8 cellular contexts compared by ENCODE assay signal in the genomic region with DNA sequence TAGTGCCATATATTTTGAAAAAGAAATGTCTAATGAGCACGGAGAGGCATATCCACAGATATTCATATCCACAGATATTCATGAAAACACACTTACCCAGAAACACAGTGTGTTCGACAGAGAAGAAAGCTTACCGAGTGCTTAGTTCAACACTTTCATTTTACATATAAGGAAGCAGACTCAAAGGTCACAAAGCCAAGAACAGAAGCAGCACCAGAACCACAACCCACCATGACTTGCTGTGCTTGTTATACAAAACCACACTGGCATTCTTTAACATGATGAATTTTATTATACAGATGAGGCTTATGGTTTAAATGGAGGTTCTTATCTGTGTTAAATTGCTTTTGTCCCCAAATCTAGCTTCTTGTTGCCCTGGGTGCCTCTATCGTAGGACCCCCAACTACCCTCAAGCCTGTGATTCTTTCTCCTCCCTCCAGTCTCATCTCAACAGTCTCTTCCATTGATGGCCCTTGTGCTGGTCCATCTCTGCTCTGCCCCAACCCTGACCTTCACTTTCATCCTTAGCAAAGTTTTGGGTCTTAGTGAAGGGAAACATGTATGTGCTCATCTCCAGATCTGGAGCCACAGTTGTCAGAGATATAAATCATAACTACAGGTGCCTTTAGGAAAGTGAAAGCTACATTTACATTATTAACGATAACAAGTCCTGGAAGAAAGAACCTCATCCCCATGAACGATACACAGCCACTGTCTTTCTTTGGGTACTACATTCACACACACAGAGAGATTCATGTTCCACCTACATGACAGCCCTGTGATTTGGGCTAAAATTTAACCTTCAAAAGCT. TPM values are rescaled to one million over a fixed set of nuclear protein-coding genes. Genes with fewer than 3 reads are reported as not detected.
DNase-seq lines count a peak whose midpoint lies in the region; ATAC-seq and TF ChIP-seq lines count a peak whose summit lies in the region.

No MANE protein-coding gene starts in this region.

- H3K27me3 ChIP-seq in spleen (replicated peaks in 1 of 7), result no peaks in the 10 kb centered on the region
- H3K27me3 ChIP-seq in testis, result no peaks in the 10 kb centered on the region

- no peak for TF ChIP-seq CTCF in spleen (IDR thresholded peaks at IDR 0.05 in 8 of 11, conservative IDR thresholded peaks at IDR 0.05 in 3 of 11)
- TF ChIP-seq CTCF in testis (IDR thresholded peaks at IDR 0.05), result no peak

- TF ChIP-seq POLR2A in spleen (IDR thresholded peaks at IDR 0.05), result no peak
- TF ChIP-seq POLR2A in testis (IDR thresholded peaks at IDR 0.05), result no peak

- ATAC-seq in activated CD4-positive, CD25-positive, alpha-beta regulatory T cell treated with anti-CD3 and anti-CD28 coated beads, Interleukin-2, amount 50 U/mL, for 24 hours, result peak; percentile 89 to 92
- ATAC-seq in HG03175 (IDR thresholded peaks at IDR 0.05; ENCODE audit: unreplicated experiment) (peak; percentile 84), sciatic nerve (no peak)

- H3K36me3 ChIP-seq in spleen (no peaks in the 10 kb centered on the region), testis (ENCODE audit: low read depth, missing control alignments) (no peaks in the 10 kb centered on the region)

- peak overlapping the region in 7 of 8 donors; percentile 29 to 82 (median 72) for H3K27ac ChIP-seq in spleen
- H3K27ac ChIP-seq in testis, result no peak overlapping the region

- WGBS in spleen, 5 donors, result 25 to 34% (median 33%) methylated on average over 6 of the region's 6 CpGs
- 78 to 82% methylated on average over 6 of the region's 6 CpGs for whole genome bisulfite sequencing in testis, 2 donors

- no peak for DNase-seq in activated CD4-positive, CD25-positive, alpha-beta regulatory T cell (lab: John Stamatoyannopoulos, UW)
- DNase-seq in activated T-cell treated with anti-CD3 and anti-CD28 coated beads for 4 hours (peak; percentile 18), spleen (no peak), testis (no peak), sciatic nerve (ENCODE audit: low spot score) (no peak), COLO829 (ENCODE audit: low spot score) (no peak)

- peak overlapping the region in 3 of 8 donors; percentile 1 to 47 (median 15) for H3K4me3 ChIP-seq in spleen
- H3K4me3 ChIP-seq in testis, result no peak overlapping the region

- H3K9me3 ChIP-seq in spleen (no peaks in the 10 kb centered on the region), testis (no peaks in the 10 kb centered on the region)

- intact Hi-C loops in spleen (cut with DNase I; ENCODE audit: low total_unique reads) (no loop called here), testis (cut with DNase I; ENCODE audit: low total_unique reads) (no loop called here), sciatic nerve (cut with DNase I) (no loop called here)

- peaks cover 0 to 33% (median 9%) of the 10 kb centered on the region in 6 donors for H3K4me1 ChIP-seq in spleen
- no peaks in the 10 kb centered on the region for H3K4me1 ChIP-seq in testis

RNA-seq across cellular contexts. Expression of a gene that starts 40.0 kb away (rescaled TPM):
- total RNA-seq in spleen, result 100 to 1,000 TPM in 3 of 7 donors, 10 to 100 TPM in 4; 80.1 to 153 (median 89.6) TPM
- polyA plus RNA-seq in spleen, result 100 to 1,000 TPM; 172 to 236 (median 189) TPM
- 100 to 1,000 TPM; 153 to 200 TPM for total RNA-seq in testis
- polyA plus RNA-seq in testis (ENCODE audit: insufficient read depth, low read depth, low replicate concordance), result 174 TPM
- 74.4 TPM for total RNA-seq in sciatic nerve

RNA-seq across cellular contexts. Expression of a gene that starts 47.3 kb away (rescaled TPM):
- total RNA-seq in spleen (10 to 100 TPM; 20.4 to 34.4 (median 27.9) TPM), testis (10 to 100 TPM; 16.2 to 31.3 TPM), sciatic nerve (65.8 TPM)
- polyA plus RNA-seq in spleen (10 to 100 TPM in 1 of 3 donors, 1 to 10 TPM in 2; 7.1 to 12.2 (median 9.7) TPM), testis (ENCODE audit: insufficient read depth, low read depth, low replicate concordance) (17.4 TPM)

Comparison
In these comparisons a context has a peak if more than half of its experiments do, and no peak if none do; other contexts are left out.
1. H3K27ac ChIP-seq: peak in spleen (7 of 8); none in testis (0 of 2).